In the genomic region with DNA sequence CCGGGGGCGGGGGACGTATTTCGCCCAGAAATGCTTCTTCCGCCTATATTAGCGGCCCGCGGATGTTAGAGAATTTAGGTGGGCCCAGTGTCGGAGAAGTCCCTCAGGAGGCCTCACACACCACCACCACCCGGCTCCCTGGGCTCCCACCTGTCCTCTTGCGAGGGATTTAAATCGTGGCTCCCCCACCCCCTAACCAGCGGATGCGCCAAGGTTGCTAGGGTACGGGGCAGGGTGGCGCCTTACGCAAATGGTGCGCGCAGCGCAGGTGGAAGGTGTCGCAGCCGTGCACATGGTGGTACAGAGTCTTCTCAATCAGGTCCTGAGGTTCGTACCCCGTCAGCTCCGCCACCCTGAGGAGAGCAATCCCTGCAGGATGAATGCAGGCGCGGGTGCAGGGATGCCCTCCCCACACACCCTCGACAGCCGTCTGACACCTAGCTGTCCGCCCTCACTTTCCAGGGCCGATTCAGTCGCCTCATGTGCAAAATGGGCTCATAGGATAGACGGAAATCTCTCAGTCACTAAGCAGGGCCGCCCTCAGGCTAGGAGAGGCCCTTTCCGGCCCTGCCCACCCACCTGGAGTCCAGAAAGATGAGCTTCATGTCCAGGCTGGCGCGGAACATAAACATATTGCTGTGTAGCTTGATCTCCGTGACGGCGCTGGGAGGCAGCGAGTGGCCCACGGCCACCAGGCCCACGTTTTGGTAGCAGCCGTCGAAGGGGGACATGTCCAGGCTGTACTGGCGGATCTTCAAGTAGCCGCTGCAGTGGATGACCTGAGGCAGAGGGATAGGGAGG, we compare ENCODE assay signal across 28 cellular contexts. TPM values are rescaled to one million over a fixed set of nuclear protein-coding genes. Genes with fewer than 3 reads are reported as not detected.
DNase-seq lines count a peak whose midpoint lies in the region; TF ChIP-seq lines count a peak whose summit lies in the region.
"Had no signal": no experiment of that assay in that cellular context is flagged by ENCODE, and none has a peak within 500 bp of the region (broad histone marks: within the 10 kb centered on the region; RNA-seq: fewer than 3 reads in every experiment).

No MANE protein-coding gene starts in this region.

- H3K27ac ChIP-seq in iPS DF 6.9 (ENCODE audit: low read length) (no peak overlapping the region), suprapubic skin (no peak overlapping the region), dorsolateral prefrontal cortex (no peak overlapping the region)
- H3K27ac ChIP-seq: foreskin keratinocyte, neutrophil, PC-9, psoas muscle, skin epidermis, VCaP had no signal

- intact Hi-C loops in dorsolateral prefrontal cortex (cut with DNase I), result no loop called here

- DNase-seq in T-helper 2 cell treated with Interferon-gamma antibody and Interleukin-4, amounts not matched to agents 5 μg/mL and 100 μg/mL, for 36 hours (ENCODE audit: low spot score), result no peak
- DNase-seq in T-helper 2 cell, result no peak
- DNase-seq in NCI-H774 (lab: John Stamatoyannopoulos, UW), result peak; percentile 77
- no peak for DNase-seq in iPS DF 6.9 (ENCODE audit: low read depth, low spot score)
- DNase-seq in suprapubic skin (ENCODE audit: low spot score in 2 of 2), result no peak
- no peak for DNase-seq in NCI-H1105 (lab: John Stamatoyannopoulos, UW)
- no peak for DNase-seq in dorsolateral prefrontal cortex
- DNase-seq in SHP77 (lab: John Stamatoyannopoulos, UW), result no peak
- DNase-seq: activated CD4-positive, alpha-beta memory T cell treated with anti-CD3 and anti-CD28 coated beads, Interleukin-2, amount 10 ng/mL, durations not matched to agents 7 days and 5 days; activated naive CD4-positive, alpha-beta T cell; activated T-cell treated with anti-CD3 and anti-CD28 coated beads, Interleukin-2, amount 50 U/mL, for 1 hour; caudate nucleus; foreskin keratinocyte; hypothalamus; islet precursor cell; NCI-H1105 treated with DMSO at 0.1 percent for 48 hours; NCI-H2081; PC-9; psoas muscle; SIG-M5; stimulated activated CD4-positive, alpha-beta T cell treated with anti-CD3 and anti-CD28 coated beads, Interleukin-1b, Interleukin-23, amount 100 ng/mL, for 48 hours; T-helper 1 cell had no signal

- TF ChIP-seq CTCF in suprapubic skin (IDR thresholded peaks at IDR 0.05), result no peak
- no peak for TF ChIP-seq CTCF in dorsolateral prefrontal cortex (IDR thresholded peaks at IDR 0.05 in 54 of 56, conservative IDR thresholded peaks at IDR 0.05 in 2 of 56; ENCODE audit: low read depth in 1 of 56, partially characterized antibody in 56 of 56)

- no CpG with 5 or more reads among the region's 47 CpGs for WGBS in iPS DF 6.9 (ENCODE audit: insufficient coverage, insufficient read length)
- WGBS in suprapubic skin, result 41% methylated on average over 29 of the region's 47 CpGs

- H3K27me3 Mint-ChIP-seq in T-helper 2 cell treated with Interferon-gamma antibody and Interleukin-4, amounts not matched to agents 5 μg/mL and 100 μg/mL, for 36 hours (ENCODE audit: low read depth), result peaks cover 61% of the 10 kb centered on the region

- H3K4me1 Mint-ChIP-seq in T-helper 2 cell treated with Interferon-gamma antibody and Interleukin-4, amounts not matched to agents 5 μg/mL and 100 μg/mL, for 36 hours (ENCODE audit: low read depth), result peaks cover 14% of the 10 kb centered on the region

- no peaks in the 10 kb centered on the region for H3K9me3 Mint-ChIP-seq in T-helper 2 cell treated with Interferon-gamma antibody and Interleukin-4, amounts not matched to agents 5 μg/mL and 100 μg/mL, for 36 hours
- H3K9me3 Mint-ChIP-seq: activated CD4-positive, alpha-beta memory T cell treated with anti-CD3 and anti-CD28 coated beads, Interleukin-2, amount 10 ng/mL, durations not matched to agents 7 days and 5 days had no signal

- no peaks in the 10 kb centered on the region for H3K9me3 ChIP-seq in iPS DF 6.9 (ENCODE audit: control insufficient read depth, insufficient read depth, low read length)
- no peaks in the 10 kb centered on the region for H3K9me3 ChIP-seq in suprapubic skin
- H3K9me3 ChIP-seq: neutrophil, psoas muscle had no signal

- peak overlapping the region; percentile 7; the same call in 1 of the 2 replicates for H3K4me3 ChIP-seq in iPS DF 6.9 (ENCODE audit: low read length)
- H3K4me3 ChIP-seq in suprapubic skin, result peak overlapping the region; percentile 28
- H3K4me3 ChIP-seq in dorsolateral prefrontal cortex, result no peak overlapping the region
- H3K4me3 ChIP-seq: PC-9, psoas muscle, skin epidermis had no signal

- no peak for TF ChIP-seq POLR2A in suprapubic skin (IDR thresholded peaks at IDR 0.05)

- H3K36me3 Mint-ChIP-seq in T-helper 2 cell treated with Interferon-gamma antibody and Interleukin-4, amounts not matched to agents 5 μg/mL and 100 μg/mL, for 36 hours (ENCODE audit: low read depth), result peaks cover 2% of the 10 kb centered on the region

- no peak for TF ChIP-seq EP300 in suprapubic skin (IDR thresholded peaks at IDR 0.05)

- H3K4me1 ChIP-seq in iPS DF 6.9 (ENCODE audit: control insufficient read depth, insufficient read depth, low read length) (peaks cover 13% of the 10 kb centered on the region), suprapubic skin (peaks cover 15% of the 10 kb centered on the region)
- H3K4me1 ChIP-seq: foreskin keratinocyte had no signal

- H3K27me3 ChIP-seq in iPS DF 6.9 (ENCODE audit: control insufficient read depth, insufficient read depth, low read length), result peaks cover 77% of the 10 kb centered on the region
- peaks cover 88% of the 10 kb centered on the region for H3K27me3 ChIP-seq in suprapubic skin
- H3K27me3 ChIP-seq in dorsolateral prefrontal cortex, result peaks cover 25 to 99% (median 89%) of the 10 kb centered on the region in 45 donors

- H3K4me3 Mint-ChIP-seq in T-helper 2 cell treated with Interferon-gamma antibody and Interleukin-4, amounts not matched to agents 5 μg/mL and 100 μg/mL, for 36 hours, result no peak overlapping the region

- H3K27ac Mint-ChIP-seq in T-helper 2 cell treated with Interferon-gamma antibody and Interleukin-4, amounts not matched to agents 5 μg/mL and 100 μg/mL, for 36 hours, result peak overlapping the region; percentile 24
- H3K27ac Mint-ChIP-seq: activated CD4-positive, alpha-beta memory T cell treated with anti-CD3 and anti-CD28 coated beads, Interleukin-2, amount 10 ng/mL, durations not matched to agents 7 days and 5 days had no signal

- H3K36me3 ChIP-seq in iPS DF 6.9 (ENCODE audit: control insufficient read depth, insufficient read depth, low read length), result no peaks in the 10 kb centered on the region
- no peaks in the 10 kb centered on the region for H3K36me3 ChIP-seq in suprapubic skin
- H3K36me3 ChIP-seq: neutrophil had no signal

RNA-seq across cellular contexts. Expression of a gene that starts 16.6 kb away (rescaled TPM):
- total RNA-seq in suprapubic skin (under 1 TPM; 0.18 to 0.72 (median 0.42) TPM), dorsolateral prefrontal cortex (not detected)
- total RNA-seq: A172, foreskin keratinocyte, lung microvascular endothelial cell, temporal lobe had no signal

Comparison
In these comparisons a context has a peak if more than half of its experiments do, and no peak if none do; other contexts are left out.
1. H3K4me3 ChIP-seq: peak in iPS DF 6.9 (single experiment) and suprapubic skin (single experiment); none in dorsolateral prefrontal cortex (0 of 59).